Comparison of ENCODE assay signal across 16 cellular contexts in genomic region chr4:153495480-153496206, GRCh38. TPM values are rescaled to one million over a fixed set of nuclear protein-coding genes. Genes with fewer than 3 reads are reported as not detected.
A peak's percentile ranks its signal among the peaks of the same experiment; 100 is the strongest.
DNase-seq lines count a peak whose midpoint lies in the region; ATAC-seq and TF ChIP-seq lines count a peak whose summit lies in the region.
"Had no signal": no experiment of that assay in that cellular context is flagged by ENCODE, and none has a peak within 500 bp of the region (broad histone marks: within the 10 kb centered on the region; RNA-seq: fewer than 3 reads in every experiment).

No MANE protein-coding gene starts in this region.

- no peaks in the 10 kb centered on the region for H3K9me3 Mint-ChIP-seq in T-helper 1 cell treated with Interleukin-12 subunit alpha and Interleukin-12 subunit beta and Interleukin-4 antibody, amounts not matched to agents 30 μg/mL and 1 μg/mL, for 36 hours
- H3K9me3 Mint-ChIP-seq: type B pancreatic cell had no signal

- H3K27me3 ChIP-seq in RWPE2 (ENCODE audit: insufficient read depth, poor library complexity, severe bottlenecking) (no peaks in the 10 kb centered on the region), gastrocnemius medialis (no peaks in the 10 kb centered on the region)
- H3K27me3 ChIP-seq: adrenal gland, gastroesophageal sphincter had no signal

- H3K36me3 ChIP-seq in RWPE2 (ENCODE audit: low read depth) (no peaks in the 10 kb centered on the region), gastrocnemius medialis (no peaks in the 10 kb centered on the region)
- H3K36me3 ChIP-seq: adrenal gland, gastroesophageal sphincter had no signal

- no peaks in the 10 kb centered on the region for H3K27me3 Mint-ChIP-seq in T-helper 1 cell treated with Interleukin-12 subunit alpha and Interleukin-12 subunit beta and Interleukin-4 antibody, amounts not matched to agents 30 μg/mL and 1 μg/mL, for 36 hours (ENCODE audit: low read depth)
- H3K27me3 Mint-ChIP-seq: type B pancreatic cell had no signal

- H3K27ac ChIP-seq in RWPE2 (ENCODE audit: poor library complexity, severe bottlenecking) (peak overlapping the region; percentile 85), coronary artery (peak overlapping the region; percentile 27 to 85), gastrocnemius medialis (peak overlapping the region in 3 of 4 donors; percentile 31 to 50 (median 34))
- H3K27ac ChIP-seq: adrenal gland had no signal

- TF ChIP-seq CTCF in RWPE2 (IDR thresholded peaks at IDR 0.05; ENCODE audit: poor library complexity, severe bottlenecking) (no peak), coronary artery (IDR thresholded peaks at IDR 0.05) (no peak), gastrocnemius medialis (IDR thresholded peaks at IDR 0.05 in 4 of 5, conservative IDR thresholded peaks at IDR 0.05 in 1 of 5) (no peak)

- intact Hi-C loops in gastrocnemius medialis (cut with DNase I; ENCODE audit: low total_unique reads): no loop called here

- H3K4me1 ChIP-seq in RWPE2 (ENCODE audit: insufficient read depth, poor library complexity, severe bottlenecking) (peaks cover 23% of the 10 kb centered on the region), gastrocnemius medialis (peaks cover 54 to 59% of the 10 kb centered on the region in 2 donors)
- H3K4me1 ChIP-seq: adrenal gland had no signal

- in situ Hi-C loops in gastrocnemius medialis (cut with MboI; ENCODE audit: low sequenced_read_pairs in 4 of 4) (no loop called here), G401 (cut with HindIII; ENCODE audit: low sequenced_read_pairs) (no loop called here)

- H3K36me3 Mint-ChIP-seq in T-helper 1 cell treated with Interleukin-12 subunit alpha and Interleukin-12 subunit beta and Interleukin-4 antibody, amounts not matched to agents 30 μg/mL and 1 μg/mL, for 36 hours (ENCODE audit: low read depth): peaks cover 19% of the 10 kb centered on the region

- ATAC-seq in RWPE2 (ENCODE audit: low read depth): peak; percentile 73
- no peak for ATAC-seq in gastrocnemius medialis
- ATAC-seq in HG03342 (IDR thresholded peaks at IDR 0.05; ENCODE audit: unreplicated experiment): no peak
- ATAC-seq: gastroesophageal sphincter, HepG2 had no signal

- DNase-seq in T-helper 1 cell: no peak
- no peak for DNase-seq in RWPE2 (ENCODE audit: low spot score)
- no peak for DNase-seq in coronary artery (ENCODE audit: low spot score)
- DNase-seq in gastrocnemius medialis: no peak
- DNase-seq in G401 (ENCODE audit: low spot score): no peak
- DNase-seq in NCI-H526 treated with DMSO at 0.1 percent for 48 hours (lab: John Stamatoyannopoulos, UW): no peak
- DNase-seq: adrenal gland, DMS153, NCI-H1105 treated with DMSO at 0.1 percent for 48 hours, NCI-H774, SIG-M5 had no signal

- H3K9me3 ChIP-seq in RWPE2 (ENCODE audit: severe bottlenecking): no peaks in the 10 kb centered on the region
- H3K9me3 ChIP-seq in gastrocnemius medialis: no peaks in the 10 kb centered on the region
- H3K9me3 ChIP-seq: adrenal gland, gastroesophageal sphincter had no signal

- H3K4me3 ChIP-seq in RWPE2 (ENCODE audit: severe bottlenecking) (no peak overlapping the region), coronary artery (no peak overlapping the region), gastrocnemius medialis (no peak overlapping the region)
- H3K4me3 ChIP-seq: adrenal gland, gastroesophageal sphincter had no signal

- H3K27ac Mint-ChIP-seq in T-helper 1 cell treated with Interleukin-12 subunit alpha and Interleukin-12 subunit beta and Interleukin-4 antibody, amounts not matched to agents 30 μg/mL and 1 μg/mL, for 36 hours: peak overlapping the region; percentile 76
- H3K27ac Mint-ChIP-seq: type B pancreatic cell had no signal

- peak overlapping the region; percentile 54 for H3K4me3 Mint-ChIP-seq in T-helper 1 cell treated with Interleukin-12 subunit alpha and Interleukin-12 subunit beta and Interleukin-4 antibody, amounts not matched to agents 30 μg/mL and 1 μg/mL, for 36 hours
- H3K4me3 Mint-ChIP-seq: type B pancreatic cell had no signal

- TF ChIP-seq POLR2A in gastrocnemius medialis (IDR thresholded peaks at IDR 0.05): no peak

- H3K4me1 Mint-ChIP-seq in T-helper 1 cell treated with Interleukin-12 subunit alpha and Interleukin-12 subunit beta and Interleukin-4 antibody, amounts not matched to agents 30 μg/mL and 1 μg/mL, for 36 hours (ENCODE audit: low read depth): peaks cover 66% of the 10 kb centered on the region

RNA-seq across cellular contexts. Expression of gene TMEM131L, which starts 29.5 kb away (rescaled TPM):
- 10 to 100 TPM in 1 of 4 donors, 1 to 10 TPM in 3; 4.6 to 21.4 (median 9.5) TPM for total RNA-seq in gastrocnemius medialis
- 4.5 and 13.5 TPM in 2 replicates for total RNA-seq in G401 (2014; rRNA removed; shearing (Covaris generic))

Comparison
In these comparisons a context has a peak if more than half of its experiments do, and no peak if none do; other contexts are left out.
1. H3K27ac ChIP-seq: peak in every context shown above with its lines; median percentile 85 in RWPE2; 56 in coronary artery; 34 in gastrocnemius medialis.